In genomic region chr10:125266966-125267365, GRCh38 we compare ENCODE assay signal across 34 cellular contexts.
"Had no signal": no experiment of that assay in that cellular context is flagged by ENCODE, and none has a peak within 500 bp of the region (broad histone marks: within the 10 kb centered on the region; RNA-seq: fewer than 3 reads in every experiment).

No MANE protein-coding gene starts in this region.

- H3K27me3 ChIP-seq: MG63 had no signal

- DNase-seq: Karpas-422, Kasumi-1, MG63, MM.1S, MV-4-11, NCI-H1048, NCI-H1092, NCI-H1092 treated with DMSO at 0.1 percent for 48 hours, NCI-H1105, NCI-H1105 treated with DMSO at 0.1 percent for 48 hours, NCI-H1417, NCI-H1417 treated with DMSO at 0.1 percent for 48 hours, NCI-H1436, NCI-H1436 treated with DMSO at 0.1 percent for 48 hours, NCI-H146, NCI-H1694, NCI-H1694 treated with DMSO at 0.1 percent for 48 hours, NCI-H187, NCI-H187 treated with DMSO at 0.1 percent for 48 hours, NCI-H1930, NCI-H2029, NCI-H2029 treated with DMSO at 0.1 percent for 48 hours, NCI-H2081, NCI-H2081 treated with DMSO at 0.1 percent for 48 hours, NCI-H2107, NCI-H2171, NCI-H2171 treated with DMSO at 0.1 percent for 48 hours, NCI-H2227 treated with DMSO at 0.1 percent for 48 hours, NCI-H226, NCI-H345, NCI-H446, NCI-H446 treated with DMSO at 0.1 percent for 48 hours, NCI-H510A, NCI-H510A treated with DMSO at 0.1 percent for 48 hours had no signal

- H3K36me3 ChIP-seq: MG63 had no signal

- H3K9me3 ChIP-seq: MG63 had no signal

- H3K4me3 ChIP-seq: MG63 had no signal
